8 cellular contexts compared by ENCODE assay signal in genomic region chr1:18902523-18903312, GRCh38. TPM values are rescaled to one million over a fixed set of nuclear protein-coding genes. Genes with fewer than 3 reads are reported as not detected.
DNase-seq lines count a peak whose midpoint lies in the region; ATAC-seq and TF ChIP-seq lines count a peak whose summit lies in the region.

Gene ALDH4A1, minus strand, starts transcription at chr1:18902555. Its CDS starts 32 bp downstream, at chr1:18902523.

- H3K9me3 ChIP-seq in endodermal cell (ENCODE audit: control insufficient read depth, low read length) (no peaks in the 10 kb centered on the region), mesenchymal stem cell (ENCODE audit: control insufficient read depth, low read length) (no peaks in the 10 kb centered on the region)

- peak within 1 kb of the TSS; percentile 31 for H4K8ac ChIP-seq in mesenchymal stem cell (ENCODE audit: low read length)

- peak within 1 kb of the TSS in 1 of 2 experiments; percentile 5 for H3K23ac ChIP-seq in mesenchymal stem cell (ENCODE audit: low read length in 2 of 2)

- H2BK120ac ChIP-seq in mesenchymal stem cell (ENCODE audit: low read depth, low read length), result no peak within 1 kb of the TSS

- H3K27me3 ChIP-seq in endodermal cell (ENCODE audit: control insufficient read depth, insufficient read depth, low read length, poor library complexity, severe bottlenecking) (peaks cover 54% of the 10 kb centered on the region), mesenchymal stem cell (ENCODE audit: control insufficient read depth in 1 of 2, insufficient read depth in 1 of 2, low read length in 2 of 2) (no peaks in the 10 kb centered on the region)

- peak within 1 kb of the TSS; percentile 98 for H3K4me2 ChIP-seq in mesenchymal stem cell (ENCODE audit: low read length, poor library complexity, severe bottlenecking)

- 0% methylated on average over 43 to 56 of the region's 56 CpGs for WGBS in endodermal cell (ENCODE audit: insufficient coverage in 1 of 2, insufficient read length in 1 of 2), 2 experiments
- under 1% methylated on average over 55 of the region's 56 CpGs for WGBS in mesenchymal stem cell

- H3K4ac ChIP-seq in mesenchymal stem cell (ENCODE audit: low read depth in 1 of 2, low read length in 2 of 2), result no peak within 1 kb of the TSS

- peak; percentile 95 for ATAC-seq in GM21390 (IDR thresholded peaks at IDR 0.05; ENCODE audit: unreplicated experiment)

- peak within 1 kb of the TSS; percentile 100 for H3K27ac Mint-ChIP-seq in endodermal cell

- H3K27me3 Mint-ChIP-seq in endodermal cell (ENCODE audit: insufficient read depth), result peaks cover 54% of the 10 kb centered on the region

- peak within 1 kb of the TSS; percentile 89 for H2AFZ ChIP-seq in mesenchymal stem cell (ENCODE audit: low read depth, low read length)

- H2BK15ac ChIP-seq in mesenchymal stem cell (ENCODE audit: low read depth, poor library complexity, severe bottlenecking), result peak within 1 kb of the TSS; percentile 82

- H3K79me1 ChIP-seq in mesenchymal stem cell (replicated peaks; ENCODE audit: low read length, poor library complexity, severe bottlenecking), result peaks cover 13% of the 10 kb centered on the region

- in situ Hi-C loops in Caki2 (cut with HindIII; ENCODE audit: low pct_unique_long_range_greater_than_20kb, low sequenced_read_pairs), result no loop called here

- H2BK5ac ChIP-seq in mesenchymal stem cell (ENCODE audit: low read depth, low read length, poor library complexity, severe bottlenecking), result peak within 1 kb of the TSS; percentile 81

- TF ChIP-seq CTCF in endodermal cell (conservative IDR thresholded peaks at IDR 0.05), result no peak

- H3K36me3 Mint-ChIP-seq in endodermal cell (ENCODE audit: low read depth), result peaks cover 5% of the 10 kb centered on the region

- H3K4me1 Mint-ChIP-seq in endodermal cell, result peaks cover 13% of the 10 kb centered on the region

- peaks cover 9% of the 10 kb centered on the region for H3K4me1 ChIP-seq in endodermal cell (ENCODE audit: control insufficient read depth, insufficient read depth, low read length)
- peaks cover 7% of the 10 kb centered on the region for H3K4me1 ChIP-seq in mesenchymal stem cell (ENCODE audit: control insufficient read depth, insufficient read depth, low read depth, low read length)

- peak within 1 kb of the TSS in 1 of 2 experiments; percentile 7 for H3K14ac ChIP-seq in mesenchymal stem cell (ENCODE audit: low read length in 2 of 2)

- peak within 1 kb of the TSS; percentile 98 for H3K27ac ChIP-seq in endodermal cell (ENCODE audit: low read depth, low read length)
- H3K27ac ChIP-seq in mesenchymal stem cell (ENCODE audit: low read length, poor library complexity, severe bottlenecking), result peak within 1 kb of the TSS; percentile 85

- peak within 1 kb of the TSS; percentile 86 for H3K4me3 ChIP-seq in endodermal cell (ENCODE audit: low read length)
- H3K4me3 ChIP-seq in mesenchymal stem cell (ENCODE audit: insufficient read depth in 1 of 2, low read depth in 1 of 2, low read length in 2 of 2), result peak within 1 kb of the TSS; percentile 70 to 90

- H3K9me3 Mint-ChIP-seq in endodermal cell, result no peaks in the 10 kb centered on the region

- H3K36me3 ChIP-seq in endodermal cell (ENCODE audit: control insufficient read depth, insufficient read depth, low read length) (no peaks in the 10 kb centered on the region), mesenchymal stem cell (ENCODE audit: control insufficient read depth in 1 of 2, insufficient read depth in 2 of 2, low read depth in 1 of 2, low read length in 2 of 2) (peaks cover 6 to 23% of the 10 kb centered on the region in 2 experiments)

- H2AK5ac ChIP-seq in mesenchymal stem cell (ENCODE audit: low read length, severe bottlenecking), result no peak within 1 kb of the TSS

- DNase-seq in Caki2 (ENCODE audit: low read depth) (peak; percentile 95), HUDEP-2 (lab: John Stamatoyannopoulos, UW; ENCODE audit: unreplicated experiment in 76 of 76) (peak in 75 of 76 experiments; percentile 70 to 99 (median 97)), NOMO-1 treated with dmso at 0.1 percent for 144 hours (lab: John Stamatoyannopoulos, UW; ENCODE audit: unreplicated experiment) (peak; percentile 96), endodermal cell (peak; percentile 99), mesenchymal stem cell (peak; percentile 99)
- DNase-seq in activated CD8-positive, alpha-beta memory T cell treated with anti-CD3 and anti-CD28 coated beads, Interleukin-2, amount 50 U/mL, for 4 hours, result peak; percentile 88
- DNase-seq in stimulated activated CD8-positive, alpha-beta memory T cell treated with anti-CD3 and anti-CD28 coated beads, Interleukin-12 subunit alpha, Interleukin-12 subunit beta, amount 100 ng/mL, for 24 hours (ENCODE audit: extremely low read depth), result peak; percentile 88

- H3K18ac ChIP-seq in mesenchymal stem cell (ENCODE audit: low read depth in 1 of 2, low read length in 2 of 2), result peak within 1 kb of the TSS; percentile 37 to 56

- H3K4me3 Mint-ChIP-seq in endodermal cell, result peak within 1 kb of the TSS; percentile 85

- no peak within 1 kb of the TSS for H4K91ac ChIP-seq in mesenchymal stem cell (ENCODE audit: low read length)

- peak within 1 kb of the TSS; percentile 97 for H3K9ac ChIP-seq in endodermal cell (ENCODE audit: extremely low read depth, low read length, poor library complexity, severe bottlenecking)
- peak within 1 kb of the TSS; percentile 95 for H3K9ac ChIP-seq in mesenchymal stem cell (ENCODE audit: low read length)

- no peak within 1 kb of the TSS for H2BK12ac ChIP-seq in mesenchymal stem cell (ENCODE audit: low read length in 2 of 2)

RNA-seq across cellular contexts. Expression of gene ALDH4A1, which starts in this region (rescaled TPM):
- total RNA-seq in Caki2 (2014; rRNA removed; shearing (Covaris generic); ENCODE audit: low replicate concordance), result 22.8 and 34.8 TPM in 2 replicates
- 10 to 100 TPM in 1 of 2 donors, 1 to 10 TPM in 1; 7.6 to 18.7 TPM for total RNA-seq in endodermal cell
- 13.0 TPM for polyA plus RNA-seq in endodermal cell (2013, experiment 1 of 2)
- 13.1 TPM for polyA plus RNA-seq in endodermal cell (2013, experiment 2 of 2)
- 7.7 TPM for polyA plus RNA-seq in mesenchymal stem cell (2013, experiment 1 of 2)
- 7.8 TPM for polyA plus RNA-seq in mesenchymal stem cell (2013, experiment 2 of 2)

Comparison
In these comparisons a context has a peak if more than half of its experiments do, and no peak if none do; other contexts are left out.
1. Peak in every context shown above with its lines: DNase-seq, ATAC-seq, H3K4me3 ChIP-seq and H3K27ac ChIP-seq.